In the genomic region with DNA sequence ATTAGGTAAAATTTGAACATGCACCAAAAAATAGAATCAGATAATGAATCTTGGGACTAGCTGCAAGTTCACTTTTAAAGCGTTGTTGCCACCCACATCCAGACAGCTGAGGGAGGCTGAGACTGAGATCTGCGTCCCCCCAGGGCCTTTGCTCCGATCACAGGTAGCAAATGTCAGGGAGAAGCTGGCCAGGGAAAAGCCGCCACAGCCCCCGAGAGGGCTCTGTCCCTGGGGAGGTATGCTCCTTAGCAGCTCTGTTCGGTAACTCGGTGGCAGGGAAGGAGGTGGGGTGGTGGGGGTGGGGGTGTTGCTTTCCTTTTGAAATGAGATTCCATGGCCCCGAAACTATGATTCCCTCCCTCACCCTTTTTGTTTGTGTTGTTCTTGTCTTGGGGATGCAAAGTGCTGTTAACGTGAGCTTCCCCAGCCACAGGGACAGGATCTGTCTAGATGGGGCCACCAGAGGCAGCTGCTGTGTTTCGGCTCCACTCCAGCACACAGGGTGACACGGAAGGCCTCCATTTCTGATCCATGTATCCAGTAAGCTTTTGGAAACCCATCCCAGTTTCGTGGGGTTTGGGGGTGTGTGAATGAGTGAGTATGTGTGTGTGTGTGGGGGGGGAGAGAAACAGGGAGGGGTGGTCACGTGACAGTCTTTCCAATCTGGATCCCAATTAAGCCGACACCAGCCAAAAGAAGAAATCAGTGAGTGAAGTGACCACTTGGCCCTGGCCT, we compare ENCODE assay signal across 8 cellular contexts. TPM values are rescaled to one million over a fixed set of nuclear protein-coding genes. Genes with fewer than 3 reads are reported as not detected.
A peak's percentile ranks its signal among the peaks of the same experiment; 100 is the strongest.
DNase-seq lines count a peak whose midpoint lies in the region; ATAC-seq and TF ChIP-seq lines count a peak whose summit lies in the region.

No MANE protein-coding gene starts in this region.

- TF ChIP-seq EP300 in upper lobe of left lung (IDR thresholded peaks at IDR 0.05), result no peak

- H3K9me3 ChIP-seq in upper lobe of left lung, result no peaks in the 10 kb centered on the region

- peak overlapping the region; percentile 48 for H3K4me3 Mint-ChIP-seq in activated naive CD8-positive, alpha-beta T cell
- H3K4me3 Mint-ChIP-seq in activated naive CD8-positive, alpha-beta T cell treated with anti-CD3 and anti-CD28 coated beads, Interleukin-2, amount 50 U/mL, for 24 hours, result no peak overlapping the region
- H3K4me3 Mint-ChIP-seq in memory B cell, result peak overlapping the region; percentile 77
- H3K4me3 Mint-ChIP-seq in natural killer cell, result no peak overlapping the region

- no peak overlapping the region for H3K27ac ChIP-seq in upper lobe of left lung
- H3K27ac ChIP-seq in foreskin keratinocyte, result no peak overlapping the region

- DNase-seq in activated naive CD8-positive, alpha-beta T cell treated with anti-CD3 and anti-CD28 coated beads, Interleukin-2, amount 50 U/mL, for 24 hours, result no peak
- DNase-seq in cardiac fibroblast (ENCODE audit: low read depth in 2 of 2) (peak; percentile 7 to 22), memory B cell (ENCODE audit: low spot score in 2 of 2) (no peak), upper lobe of left lung (no peak), foreskin keratinocyte (no peak), sciatic nerve (ENCODE audit: low spot score) (no peak), natural killer cell (no peak)

- ATAC-seq in activated naive CD8-positive, alpha-beta T cell treated with anti-CD3 and anti-CD28 coated beads, Interleukin-2, amount 50 U/mL, for 24 hours, result no peak
- ATAC-seq in memory B cell (ENCODE audit: low read depth), result no peak
- peak in 1 of 2 donors; percentile 3 for ATAC-seq in upper lobe of left lung (ENCODE audit: low FRiP score in 2 of 2)
- no peak for ATAC-seq in foreskin keratinocyte
- ATAC-seq in sciatic nerve, result no peak
- no peak for ATAC-seq in natural killer cell

- H3K4me3 ChIP-seq in cardiac fibroblast (replicated peaks in 1 of 2; ENCODE audit: low read depth in 2 of 2, low read length in 2 of 2) (peak overlapping the region; percentile 39 to 55), upper lobe of left lung (peak overlapping the region in 3 of 4 donors; percentile 28 to 39 (median 35))

- intact Hi-C loops in sciatic nerve (cut with DNase I), result no loop called here
- intact Hi-C loops in natural killer cell (cut with micrococcal nuclease), result no loop called here

- no peaks in the 10 kb centered on the region for H3K36me3 ChIP-seq in upper lobe of left lung

- H3K27me3 Mint-ChIP-seq in activated naive CD8-positive, alpha-beta T cell, result peaks cover 43% of the 10 kb centered on the region
- peaks cover 52% of the 10 kb centered on the region for H3K27me3 Mint-ChIP-seq in activated naive CD8-positive, alpha-beta T cell treated with anti-CD3 and anti-CD28 coated beads, Interleukin-2, amount 50 U/mL, for 24 hours
- H3K27me3 Mint-ChIP-seq in memory B cell (peaks cover 28% of the 10 kb centered on the region), natural killer cell (ENCODE audit: low read depth in 2 of 2) (peaks cover 49 to 65% of the 10 kb centered on the region in 2 donors)

- H3K36me3 Mint-ChIP-seq in activated naive CD8-positive, alpha-beta T cell, result no peaks in the 10 kb centered on the region
- no peaks in the 10 kb centered on the region for H3K36me3 Mint-ChIP-seq in activated naive CD8-positive, alpha-beta T cell treated with anti-CD3 and anti-CD28 coated beads, Interleukin-2, amount 50 U/mL, for 24 hours (ENCODE audit: low read depth)
- H3K36me3 Mint-ChIP-seq in memory B cell, result no peaks in the 10 kb centered on the region
- H3K36me3 Mint-ChIP-seq in natural killer cell, result no peaks in the 10 kb centered on the region

- no peak for TF ChIP-seq POLR2A in upper lobe of left lung (IDR thresholded peaks at IDR 0.05)

- H3K27ac Mint-ChIP-seq in activated naive CD8-positive, alpha-beta T cell, result no peak overlapping the region
- no peak overlapping the region for H3K27ac Mint-ChIP-seq in activated naive CD8-positive, alpha-beta T cell treated with anti-CD3 and anti-CD28 coated beads, Interleukin-2, amount 50 U/mL, for 24 hours
- H3K27ac Mint-ChIP-seq in memory B cell (no peak overlapping the region), natural killer cell (no peak overlapping the region)

- H3K27me3 ChIP-seq in upper lobe of left lung (peaks cover 0 to 22% (median 14%) of the 10 kb centered on the region in 4 donors), foreskin keratinocyte (peaks cover 86% of the 10 kb centered on the region)

- TF ChIP-seq CTCF in cardiac fibroblast (IDR thresholded peaks at IDR 0.05; ENCODE audit: low read depth, low read length) (no peak), upper lobe of left lung (IDR thresholded peaks at IDR 0.05) (no peak), foreskin keratinocyte (conservative IDR thresholded peaks at IDR 0.05) (no peak), natural killer cell (IDR thresholded peaks at IDR 0.05) (no peak)

- peaks cover 9 to 24% (median 16%) of the 10 kb centered on the region in 4 donors for H3K4me1 ChIP-seq in upper lobe of left lung
- H3K4me1 ChIP-seq in foreskin keratinocyte, result no peaks in the 10 kb centered on the region

- peaks cover 10% of the 10 kb centered on the region for H3K4me1 Mint-ChIP-seq in activated naive CD8-positive, alpha-beta T cell (ENCODE audit: low read depth)
- peaks cover 5% of the 10 kb centered on the region for H3K4me1 Mint-ChIP-seq in activated naive CD8-positive, alpha-beta T cell treated with anti-CD3 and anti-CD28 coated beads, Interleukin-2, amount 50 U/mL, for 24 hours
- H3K4me1 Mint-ChIP-seq in memory B cell, result peaks cover 4% of the 10 kb centered on the region
- no peaks in the 10 kb centered on the region for H3K4me1 Mint-ChIP-seq in natural killer cell

- 11 to 13% methylated on average over 11 to 14 of the region's 14 CpGs for WGBS in upper lobe of left lung, 2 donors

- H3K9me3 Mint-ChIP-seq in activated naive CD8-positive, alpha-beta T cell (ENCODE audit: low read depth), result no peaks in the 10 kb centered on the region
- H3K9me3 Mint-ChIP-seq in activated naive CD8-positive, alpha-beta T cell treated with anti-CD3 and anti-CD28 coated beads, Interleukin-2, amount 50 U/mL, for 24 hours, result no peaks in the 10 kb centered on the region
- H3K9me3 Mint-ChIP-seq in memory B cell, result no peaks in the 10 kb centered on the region
- no peaks in the 10 kb centered on the region for H3K9me3 Mint-ChIP-seq in natural killer cell

RNA-seq across cellular contexts. Expression of a gene that starts 1.1 kb away (rescaled TPM):
- total RNA-seq in upper lobe of left lung (under 1 TPM in 5 of 6 donors, not detected in 1; 0.15 to 0.67 (median 0.30) TPM), foreskin keratinocyte (0.25 and 0.27 TPM in 2 replicates), sciatic nerve (0.98 TPM), natural killer cell (under 1 TPM; 0.54 to 0.98 (median 0.59) TPM)
- polyA plus RNA-seq in foreskin keratinocyte, result 0.03 and 0.06 TPM in 2 replicates

Comparison
In these comparisons a context has a peak if more than half of its experiments do, and no peak if none do; other contexts are left out.
1. H3K4me3 Mint-ChIP-seq: peak in activated naive CD8-positive, alpha-beta T cell (single experiment) and memory B cell (single experiment); none in activated naive CD8-positive, alpha-beta T cell treated with anti-CD3 and anti-CD28 coated beads, Interleukin-2, amount 50 U/mL, for 24 hours (single experiment) and natural killer cell (single experiment).
2. DNase-seq: peak in cardiac fibroblast (2 of 2); none in activated naive CD8-positive, alpha-beta T cell treated with anti-CD3 and anti-CD28 coated beads, Interleukin-2, amount 50 U/mL, for 24 hours (single experiment), memory B cell (0 of 2), upper lobe of left lung (0 of 2), foreskin keratinocyte (0 of 2), sciatic nerve (single experiment) and natural killer cell (single experiment).